Comparison of ENCODE assay signal across 33 cellular contexts in the genomic region with DNA sequence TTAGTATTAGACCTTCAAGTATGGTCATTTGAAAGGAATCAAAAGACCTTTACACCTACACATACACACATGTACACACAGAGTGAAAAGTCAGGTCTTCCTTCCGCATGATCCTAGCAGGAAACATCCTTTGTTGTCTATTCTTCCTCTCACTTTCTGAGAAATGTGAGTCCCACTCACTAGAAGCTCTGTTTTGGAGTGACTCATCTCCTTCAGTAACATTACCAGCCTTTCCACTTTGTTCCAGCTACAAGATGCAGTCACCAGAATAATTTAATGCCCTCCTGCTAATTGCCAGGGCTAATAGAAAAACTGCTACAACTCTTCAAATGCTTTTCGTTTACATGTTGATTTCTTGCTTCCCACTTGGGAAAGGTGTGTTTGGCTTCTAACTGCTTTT.
A peak's percentile ranks its signal among the peaks of the same experiment; 100 is the strongest.
DNase-seq lines count a peak whose midpoint lies in the region; ATAC-seq, FAIRE-seq and TF ChIP-seq lines count a peak whose summit lies in the region.
"Had no signal": no experiment of that assay in that cellular context is flagged by ENCODE, and none has a peak within 500 bp of the region (broad histone marks: within the 10 kb centered on the region; RNA-seq: fewer than 3 reads in every experiment).

No MANE protein-coding gene starts in this region.

- TF ChIP-seq CTCF in mammary epithelial cell (conservative IDR thresholded peaks at IDR 0.05 in 1 of 2, IDR thresholded peaks at IDR 0.05 in 1 of 2; ENCODE audit: extremely low read depth in 1 of 2, insufficient read depth in 1 of 2, low read depth in 1 of 2, low read length in 2 of 2) (no peak), breast epithelium (IDR thresholded peaks at IDR 0.05) (no peak), astrocyte (IDR thresholded peaks at IDR 0.05; ENCODE audit: insufficient read depth, low read depth, low read length) (no peak)

- H3K36me3 Mint-ChIP-seq in astrocyte (ENCODE audit: low read depth, unreplicated experiment): no peaks in the 10 kb centered on the region
- H3K36me3 Mint-ChIP-seq in activated CD4-positive, alpha-beta T cell treated with anti-CD3 and anti-CD28 coated beads for 36 hours (ENCODE audit: low read depth): peaks cover 3% of the 10 kb centered on the region
- H3K36me3 Mint-ChIP-seq: activated CD8-positive, alpha-beta memory T cell treated with anti-CD3 and anti-CD28 coated beads, Interleukin-2, amount 10 ng/mL, durations not matched to agents 7 days and 5 days; CD4-positive, CD25-positive, alpha-beta regulatory T cell had no signal

- intact Hi-C loops in mammary epithelial cell (cut with micrococcal nuclease) (no loop called here), breast epithelium (cut with DNase I; ENCODE audit: low total_unique reads) (no loop called here)
- intact Hi-C loops in activated CD4-positive, alpha-beta T cell treated with anti-CD3 and anti-CD28 coated beads for 36 hours (cut with DNase I, micrococcal nuclease): no loop called here

- H3K79me2 ChIP-seq in mammary epithelial cell (ENCODE audit: insufficient read depth, low read length): no peaks in the 10 kb centered on the region
- H3K79me2 ChIP-seq in astrocyte (ENCODE audit: insufficient read depth, low read length): no peaks in the 10 kb centered on the region

- in situ Hi-C loops in mammary epithelial cell (cut with MboI; ENCODE audit: low sequenced_read_pairs in 2 of 2): no loop called here

- H3K9ac ChIP-seq in mammary epithelial cell (ENCODE audit: insufficient read depth, low read length) (no peak overlapping the region), astrocyte (ENCODE audit: low read length) (no peak overlapping the region)
- H3K9ac ChIP-seq: SK-N-SH had no signal

- no peaks in the 10 kb centered on the region for H3K36me3 ChIP-seq in mammary epithelial cell (ENCODE audit: insufficient read depth, low read length)
- H3K36me3 ChIP-seq in breast epithelium: no peaks in the 10 kb centered on the region
- H3K36me3 ChIP-seq in astrocyte (ENCODE audit: insufficient read depth, low read length): no peaks in the 10 kb centered on the region
- H3K36me3 ChIP-seq: ovary, suprapubic skin had no signal

- no peak overlapping the region for H3K4me3 ChIP-seq in mammary epithelial cell (replicated peaks in 1 of 3; ENCODE audit: insufficient read depth in 1 of 3, low read depth in 2 of 3, low read length in 3 of 3)
- no peak overlapping the region for H3K4me3 ChIP-seq in breast epithelium
- no peak overlapping the region for H3K4me3 ChIP-seq in astrocyte (ENCODE audit: insufficient read depth, low read depth, low read length)
- H3K4me3 ChIP-seq: lung, mucosa of descending colon, ovary, PC-9, smooth muscle cell, suprapubic skin had no signal

- H3K9me3 ChIP-seq in mammary epithelial cell (replicated peaks; ENCODE audit: insufficient read depth, low read length) (no peaks in the 10 kb centered on the region), breast epithelium (peaks cover 0 to 8% of the 10 kb centered on the region in 2 donors), astrocyte (ENCODE audit: insufficient read depth, low read depth, low read length) (no peaks in the 10 kb centered on the region)
- H3K9me3 ChIP-seq: mucosa of descending colon, ovary, SK-N-SH had no signal

- H3K4me2 ChIP-seq in mammary epithelial cell (ENCODE audit: insufficient read depth, low read depth, low read length) (no peak overlapping the region), astrocyte (ENCODE audit: low read length) (no peak overlapping the region)
- H3K4me2 ChIP-seq: PC-9, SK-N-SH, smooth muscle cell had no signal

- H3K9me3 Mint-ChIP-seq in astrocyte (ENCODE audit: unreplicated experiment): peaks cover 2% of the 10 kb centered on the region
- peaks cover 8% of the 10 kb centered on the region for H3K9me3 Mint-ChIP-seq in activated CD4-positive, alpha-beta T cell treated with anti-CD3 and anti-CD28 coated beads for 36 hours (ENCODE audit: low read depth)

- POLR2A ChIA-PET in activated CD4-positive, alpha-beta T cell treated with anti-CD3 and anti-CD28 coated beads for 36 hours (lab: Charles Lee): no interaction called here

- peaks cover 2% of the 10 kb centered on the region for H3K4me1 Mint-ChIP-seq in astrocyte (ENCODE audit: low read depth, unreplicated experiment)
- no peaks in the 10 kb centered on the region for H3K4me1 Mint-ChIP-seq in activated CD4-positive, alpha-beta T cell treated with anti-CD3 and anti-CD28 coated beads for 36 hours
- H3K4me1 Mint-ChIP-seq: activated CD8-positive, alpha-beta memory T cell treated with anti-CD3 and anti-CD28 coated beads, Interleukin-2, amount 10 ng/mL, durations not matched to agents 7 days and 5 days; CD4-positive, CD25-positive, alpha-beta regulatory T cell had no signal

- H3K4me1 ChIP-seq in mammary epithelial cell (ENCODE audit: insufficient read depth, low read length) (no peaks in the 10 kb centered on the region), breast epithelium (no peaks in the 10 kb centered on the region), astrocyte (ENCODE audit: insufficient read depth, low read length) (no peaks in the 10 kb centered on the region)
- H3K4me1 ChIP-seq: suprapubic skin had no signal

- CTCF ChIA-PET in mammary epithelial cell (lab: Charles Lee; ENCODE audit: low non-redundant PET): no interaction called here
- CTCF ChIA-PET in activated CD4-positive, alpha-beta T cell treated with anti-CD3 and anti-CD28 coated beads for 36 hours (lab: Charles Lee): no interaction called here

- dilution Hi-C loops in mammary epithelial cell (cut with HindIII; ENCODE audit: low sequenced_read_pairs): no loop called here

- H3K27ac ChIP-seq in mammary epithelial cell (ENCODE audit: insufficient read depth, low read depth, low read length): no peak overlapping the region
- H3K27ac ChIP-seq in breast epithelium: no peak overlapping the region
- no peak overlapping the region for H3K27ac ChIP-seq in astrocyte (ENCODE audit: low read depth, low read length)
- H3K27ac ChIP-seq: ovary, PC-9, suprapubic skin had no signal

- H4K20me1 ChIP-seq in mammary epithelial cell (ENCODE audit: insufficient read depth, low read length) (no peaks in the 10 kb centered on the region), astrocyte (ENCODE audit: insufficient read depth, low read length) (no peaks in the 10 kb centered on the region)

- 80% methylated on average over 2 of the region's 2 CpGs for WGBS in mammary epithelial cell (ENCODE audit: low coverage, missing lambda C conversion rate)

- no peak for TF ChIP-seq POLR2A in breast epithelium (IDR thresholded peaks at IDR 0.05)

- ATAC-seq in activated CD4-positive, alpha-beta T cell treated with anti-CD3 and anti-CD28 coated beads for 36 hours: no peak
- ATAC-seq in GM21367 (IDR thresholded peaks at IDR 0.05; ENCODE audit: unreplicated experiment): no peak
- ATAC-seq: activated CD8-positive, alpha-beta memory T cell treated with anti-CD3 and anti-CD28 coated beads, Interleukin-2, amount 10 ng/mL, durations not matched to agents 7 days and 5 days; activated T-cell treated with anti-CD3 and anti-CD28 coated beads, Interleukin-2, amount 50 U/mL, for 4 hours; HCT116; left cardiac atrium; mucosa of descending colon; natural killer cell treated with Interleukin-12 subunit alpha and Interleukin-12 subunit beta and Interleukin-15 and Interleukin-18, amount 100 ng/mL, for 72 hours; Right ventricle myocardium inferior had no signal

- no TSS peak for BruUV-seq in mammary epithelial cell (replicated peaks; lab: Mats Ljungman, UMichigan)

- H3K27ac Mint-ChIP-seq in astrocyte (ENCODE audit: unreplicated experiment): no peak overlapping the region
- no peak overlapping the region for H3K27ac Mint-ChIP-seq in activated CD4-positive, alpha-beta T cell treated with anti-CD3 and anti-CD28 coated beads for 36 hours
- H3K27ac Mint-ChIP-seq: activated CD8-positive, alpha-beta memory T cell treated with anti-CD3 and anti-CD28 coated beads, Interleukin-2, amount 10 ng/mL, durations not matched to agents 7 days and 5 days; natural killer cell treated with Interleukin-12 subunit alpha and Interleukin-12 subunit beta and Interleukin-15 and Interleukin-18, amount 100 ng/mL, for 72 hours had no signal

- H2AFZ ChIP-seq in mammary epithelial cell (ENCODE audit: low read depth, low read length): no peak overlapping the region
- no peak overlapping the region for H2AFZ ChIP-seq in astrocyte (ENCODE audit: low read depth, low read length)
- H2AFZ ChIP-seq: PC-9 had no signal

- no peak overlapping the region for H3K4me3 Mint-ChIP-seq in astrocyte (ENCODE audit: unreplicated experiment)
- no peak overlapping the region for H3K4me3 Mint-ChIP-seq in activated CD4-positive, alpha-beta T cell treated with anti-CD3 and anti-CD28 coated beads for 36 hours
- H3K4me3 Mint-ChIP-seq: activated CD8-positive, alpha-beta memory T cell treated with anti-CD3 and anti-CD28 coated beads, Interleukin-2, amount 10 ng/mL, durations not matched to agents 7 days and 5 days; activated T-cell treated with anti-CD3 and anti-CD28 coated beads, Interleukin-2, amount 50 U/mL, for 4 hours; CD4-positive, CD25-positive, alpha-beta regulatory T cell; natural killer cell treated with Interleukin-12 subunit alpha and Interleukin-12 subunit beta and Interleukin-15 and Interleukin-18, amount 100 ng/mL, for 72 hours had no signal

- no peaks in the 10 kb centered on the region for H3K27me3 Mint-ChIP-seq in astrocyte (ENCODE audit: low read depth, unreplicated experiment)
- no peaks in the 10 kb centered on the region for H3K27me3 Mint-ChIP-seq in activated CD4-positive, alpha-beta T cell treated with anti-CD3 and anti-CD28 coated beads for 36 hours
- H3K27me3 Mint-ChIP-seq: activated CD8-positive, alpha-beta memory T cell treated with anti-CD3 and anti-CD28 coated beads, Interleukin-2, amount 10 ng/mL, durations not matched to agents 7 days and 5 days; CD4-positive, CD25-positive, alpha-beta regulatory T cell; natural killer cell treated with Interleukin-12 subunit alpha and Interleukin-12 subunit beta and Interleukin-15 and Interleukin-18, amount 100 ng/mL, for 72 hours had no signal

- DNase-seq in mammary epithelial cell (peak; percentile 12), breast epithelium (ENCODE audit: low spot score in 2 of 2) (no peak), astrocyte (ENCODE audit: low read depth) (peak; percentile 16), islet precursor cell (peak; percentile 43), anterior cingulate cortex (lab: John Stamatoyannopoulos, UW) (no peak), NCI-H146 treated with DMSO at 0.1 percent for 48 hours (lab: John Stamatoyannopoulos, UW; ENCODE audit: unreplicated experiment) (no peak)
- no peak for DNase-seq in activated CD4-positive, alpha-beta T cell treated with anti-CD3 and anti-CD28 coated beads for 36 hours
- DNase-seq: activated CD4-positive, alpha-beta T cell treated with anti-CD3 and anti-CD28 coated beads, Interleukin-2, amount 50 U/mL, for 4 hours; activated CD8-positive, alpha-beta memory T cell treated with anti-CD3 and anti-CD28 coated beads, Interleukin-2, amount 10 ng/mL, durations not matched to agents 7 days and 5 days; activated T-cell treated with anti-CD3 and anti-CD28 coated beads, Interleukin-2, amount 50 U/mL, for 4 hours; AML-193; CD4-positive, CD25-positive, alpha-beta regulatory T cell; cerebellar nuclear complex; Kasumi-1; left cardiac atrium; mucosa of descending colon; NCI-H1694 treated with DMSO at 0.1 percent for 48 hours; NCI-H524; ovary; PC-9; SK-N-SH; stimulated activated naive CD4-positive, alpha-beta T cell treated with Interleukin-2 at 50 U/mL for 16 hours had no signal

- no peak for FAIRE-seq in astrocyte (lab: Jason Lieb, UNC)
- FAIRE-seq: endometrium, frontal cortex, GM12892, TTC549 had no signal

- no peaks in the 10 kb centered on the region for H3K27me3 ChIP-seq in mammary epithelial cell (ENCODE audit: insufficient read depth, low read length)
- no peaks in the 10 kb centered on the region for H3K27me3 ChIP-seq in breast epithelium
- no peaks in the 10 kb centered on the region for H3K27me3 ChIP-seq in astrocyte (ENCODE audit: insufficient read depth, low read length)
- H3K27me3 ChIP-seq: ovary, suprapubic skin had no signal

Comparison
In these comparisons a context has a peak if more than half of its experiments do, and no peak if none do; other contexts are left out.
1. DNase-seq: peak in mammary epithelial cell (single experiment), astrocyte (single experiment) and islet precursor cell (single experiment); none in breast epithelium (0 of 2), activated CD4-positive, alpha-beta T cell treated with anti-CD3 and anti-CD28 coated beads for 36 hours (single experiment), anterior cingulate cortex (0 of 58) and NCI-H146 treated with DMSO at 0.1 percent for 48 hours (single experiment).